Comparison of ENCODE assay signal across 14 cellular contexts in the genomic region with DNA sequence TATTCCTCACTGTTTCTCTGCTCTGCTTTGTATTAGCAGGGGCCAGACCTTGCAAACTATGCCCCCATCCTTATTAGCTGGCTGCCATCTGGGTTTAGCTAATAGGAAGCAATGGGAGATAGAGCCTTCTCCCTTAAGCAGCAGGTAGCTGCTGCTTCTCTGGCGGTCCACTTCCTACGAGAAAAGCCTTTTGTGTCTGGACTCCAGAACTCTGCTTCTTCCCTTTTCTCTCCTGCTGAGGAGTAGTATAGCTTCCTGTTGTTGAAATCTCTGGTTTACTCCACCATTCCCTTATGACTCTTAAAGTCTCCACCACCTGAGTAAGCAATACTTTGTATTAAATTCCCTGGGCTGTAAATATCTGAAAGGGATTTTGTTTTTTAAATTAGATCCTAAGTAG.
"Had no signal": no experiment of that assay in that cellular context is flagged by ENCODE, and none has a peak within 500 bp of the region (broad histone marks: within the 10 kb centered on the region; RNA-seq: fewer than 3 reads in every experiment).

No MANE protein-coding gene starts in this region.

- H3K4me2 ChIP-seq: hepatocyte had no signal

- H2AFZ ChIP-seq: hepatocyte had no signal

- H3K4me3 ChIP-seq: hepatocyte, pancreas, testis had no signal

- DNase-seq: activated CD4-positive, alpha-beta memory T cell treated with anti-CD3 and anti-CD28 coated beads for 36 hours; activated effector memory CD4-positive, alpha-beta T cell treated with anti-CD3 and anti-CD28 coated beads, Interleukin-2, amount 50 U/mL, for 16 hours; activated T-cell treated with anti-CD3 and anti-CD28 coated beads, Interleukin-2, amount 50 U/mL, for 4 hours; amygdala; effector memory CD8-positive, alpha-beta T cell; erythroblast; left ventricle myocardium superior; mesendoderm; pancreas; stimulated activated CD4-positive, alpha-beta T cell treated with anti-CD3 and anti-CD28 coated beads, Interleukin-4, amount 100 ng/mL, for 1 hour; stimulated activated CD8-positive, alpha-beta memory T cell treated with anti-CD3 and anti-CD28 coated beads, Interleukin-4, amount 100 ng/mL, for 48 hours; testis had no signal

- H3K36me3 ChIP-seq: pancreas had no signal

- ATAC-seq: activated naive CD4-positive, alpha-beta T cell treated with anti-CD3 and anti-CD28 coated beads, Interleukin-2, amount 50 U/mL, for 72 hours; activated T-cell treated with anti-CD3 and anti-CD28 coated beads, Interleukin-2, amount 50 U/mL, for 4 hours; effector memory CD8-positive, alpha-beta T cell; left ventricle myocardium superior; pancreas had no signal

- H3K27me3 ChIP-seq: hepatocyte, pancreas, testis had no signal

- H3K9me3 ChIP-seq: pancreas, testis had no signal

- H3K27ac ChIP-seq: hepatocyte, pancreas, testis had no signal

- H3K4me1 ChIP-seq: pancreas, testis had no signal
